ENCODE assay signal across 1 cellular context in genomic region chr1:154773551-154773950, GRCh38.
TF ChIP-seq lines count a peak whose summit lies in the region.

No MANE protein-coding gene starts in this region.

TF ChIP-seq in GM12878, 131 proteins besides CTCF, POLR2A, EP300 and RAD21 (continued from another document):
- TF ChIP-seq ZBTB4 (CRISPR knock-in tag; IDR thresholded peaks at IDR 0.05) (no peak), HDGF (IDR thresholded peaks at IDR 0.05) (no peak), STAT3 (IDR thresholded peaks at IDR 0.05; ENCODE audit: low read depth, low read length) (no peak), FOXK2 (IDR thresholded peaks at IDR 0.05) (no peak), ZNF687 (IDR thresholded peaks at IDR 0.05) (no peak), NFIC (IDR thresholded peaks at IDR 0.05; ENCODE audit: low read depth, low read length) (no peak)
